Comparison of ENCODE assay signal across 1 cellular context in genomic region chr21:31294691-31295090, GRCh38.
TF ChIP-seq lines count a peak whose summit lies in the region.

No MANE protein-coding gene starts in this region.

TF ChIP-seq in WTC11, 78 proteins besides CTCF, POLR2A, EP300 and RAD21 (continued from another document):
- no peak for TF ChIP-seq NR3C1 (CRISPR knock-in tag; conservative IDR thresholded peaks at IDR 0.05; ENCODE audit: low read depth)
- no peak for TF ChIP-seq E2F5 (CRISPR knock-in tag; IDR thresholded peaks at IDR 0.05)
- TF ChIP-seq SOX15 (CRISPR knock-in tag; IDR thresholded peaks at IDR 0.05): no peak
- no peak for TF ChIP-seq MYBL2 (CRISPR knock-in tag; IDR thresholded peaks at IDR 0.05)
- TF ChIP-seq ZNF532 (CRISPR knock-in tag; IDR thresholded peaks at IDR 0.05; ENCODE audit: borderline replicate concordance): no peak
- TF ChIP-seq ZNF281 (CRISPR knock-in tag; IDR thresholded peaks at IDR 0.05): no peak
- TF ChIP-seq HMGXB4 (CRISPR knock-in tag; IDR thresholded peaks at IDR 0.05): no peak
- no peak for TF ChIP-seq ZNF423 (CRISPR knock-in tag; IDR thresholded peaks at IDR 0.05)
- TF ChIP-seq ZMAT4 (CRISPR knock-in tag; IDR thresholded peaks at IDR 0.05): no peak
- no peak for TF ChIP-seq GABPB1 (CRISPR knock-in tag; IDR thresholded peaks at IDR 0.05)
- no peak for TF ChIP-seq USF1 (CRISPR knock-in tag; IDR thresholded peaks at IDR 0.05)
- TF ChIP-seq IRF2 (CRISPR knock-in tag; IDR thresholded peaks at IDR 0.05; ENCODE audit: borderline replicate concordance, low read depth): no peak
- no peak for TF ChIP-seq TCF7 (CRISPR knock-in tag; IDR thresholded peaks at IDR 0.05; ENCODE audit: low read depth)
- no peak for TF ChIP-seq RORB (CRISPR knock-in tag; IDR thresholded peaks at IDR 0.05)
